Comparison of ENCODE assay signal across 1 cellular context in the genomic region with DNA sequence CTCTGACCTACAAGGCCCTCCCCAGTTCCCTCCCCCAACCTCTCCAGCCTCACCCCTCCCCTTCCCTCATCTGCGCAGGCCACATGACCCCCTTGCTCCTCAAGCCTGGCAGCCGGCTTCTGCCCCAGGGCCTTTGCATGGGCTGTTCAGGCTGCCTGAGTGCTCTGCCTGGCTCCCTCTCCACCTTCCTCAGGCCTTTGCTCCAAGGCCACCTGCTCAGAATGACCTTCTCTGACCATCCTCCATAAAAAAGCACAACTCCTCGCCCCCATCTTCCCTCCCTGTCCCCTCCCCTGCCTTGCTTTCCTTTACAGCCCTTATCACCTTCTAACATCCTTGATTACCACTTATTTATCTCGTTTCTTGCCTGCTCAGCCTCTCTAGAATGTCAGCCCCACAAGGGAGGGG.
TF ChIP-seq lines count a peak whose summit lies in the region.

No MANE protein-coding gene starts in this region.

TF ChIP-seq in H1, 55 proteins besides CTCF, POLR2A, EP300 and RAD21:
- TF ChIP-seq GABPA (IDR thresholded peaks at IDR 0.05; ENCODE audit: borderline replicate concordance, insufficient read depth, low read length) (no peak), KDM1A (IDR thresholded peaks at IDR 0.05; ENCODE audit: borderline replicate concordance, low read length) (peak; percentile 37; the same call in 1 of the 2 replicates)
